Comparison of ENCODE assay signal across 3 cellular contexts in genomic region chr1:1074631-1075147, GRCh38.
TF ChIP-seq lines count a peak whose summit lies in the region.

No MANE protein-coding gene starts in this region.

TF ChIP-seq in SK-N-SH, 30 proteins besides CTCF, POLR2A, EP300 and RAD21:
- TF ChIP-seq SIN3A (IDR thresholded peaks at IDR 0.05; ENCODE audit: borderline replicate concordance, low read depth, low read length): no peak
- no peak; the same call in 1 of the 2 replicates for TF ChIP-seq MXI1 (IDR thresholded peaks at IDR 0.05; ENCODE audit: low read depth, low read length)
- no peak for TF ChIP-seq REST (IDR thresholded peaks at IDR 0.05; ENCODE audit: low read depth, low read length)
- TF ChIP-seq FOXM1 (IDR thresholded peaks at IDR 0.05; ENCODE audit: low read depth): no peak
- TF ChIP-seq FOXJ3 (CRISPR knock-in tag; IDR thresholded peaks at IDR 0.05): no peak
- TF ChIP-seq GABPA (IDR thresholded peaks at IDR 0.05; ENCODE audit: low read depth): no peak
- no peak for TF ChIP-seq ELF1 (IDR thresholded peaks at IDR 0.05)

TF ChIP-seq in SK-N-SH treated with all-trans-retinoic acid at 6 μM for 48 hours, 23 proteins besides CTCF, POLR2A, EP300 and RAD21:
- TF ChIP-seq BACH2 (CRISPR knock-in tag; IDR thresholded peaks at IDR 0.05; ENCODE audit: borderline replicate concordance): no peak
- no peak for TF ChIP-seq SNAI2 (CRISPR knock-in tag; IDR thresholded peaks at IDR 0.05)
- no peak for TF ChIP-seq ZFP3 (CRISPR knock-in tag; IDR thresholded peaks at IDR 0.05)
- no peak for TF ChIP-seq TSHZ2 (CRISPR knock-in tag; IDR thresholded peaks at IDR 0.05)
- TF ChIP-seq POU6F1 (CRISPR knock-in tag; IDR thresholded peaks at IDR 0.05; ENCODE audit: borderline replicate concordance, low read depth): no peak
- TF ChIP-seq OSR1 (CRISPR knock-in tag; IDR thresholded peaks at IDR 0.05): no peak
- TF ChIP-seq CSRNP3 (CRISPR knock-in tag; IDR thresholded peaks at IDR 0.05): no peak
- no peak for TF ChIP-seq RARB (CRISPR knock-in tag; IDR thresholded peaks at IDR 0.05)
- no peak for TF ChIP-seq GLIS3 (CRISPR knock-in tag; IDR thresholded peaks at IDR 0.05)

TF ChIP-seq in HCT116, 20 proteins besides CTCF, POLR2A, EP300 and RAD21:
- no peak for TF ChIP-seq ZFX (IDR thresholded peaks at IDR 0.05)
- no peak for TF ChIP-seq EGR1 (IDR thresholded peaks at IDR 0.05; ENCODE audit: low read depth)
- TF ChIP-seq TCF7L2 (IDR thresholded peaks at IDR 0.05; ENCODE audit: borderline replicate concordance, extremely low read depth, insufficient read depth, insufficient read length): no peak
- TF ChIP-seq YY1 (IDR thresholded peaks at IDR 0.05; ENCODE audit: extremely low read depth, insufficient replicate concordance, low read depth, low read length): no peak
- TF ChIP-seq EZH2 (IDR thresholded peaks at IDR 0.05): no peak
- no peak for TF ChIP-seq JUND (IDR thresholded peaks at IDR 0.05)
- TF ChIP-seq SP1 (IDR thresholded peaks at IDR 0.05; ENCODE audit: low read depth): no peak
- TF ChIP-seq CBX3 (IDR thresholded peaks at IDR 0.05; ENCODE audit: low read depth): no peak
- TF ChIP-seq ATF3 (IDR thresholded peaks at IDR 0.05): no peak
- TF ChIP-seq MAX (IDR thresholded peaks at IDR 0.05): no peak
- no peak for TF ChIP-seq REST (IDR thresholded peaks at IDR 0.05; ENCODE audit: low read depth)
- no peak for TF ChIP-seq SRF (IDR thresholded peaks at IDR 0.05; ENCODE audit: low read depth)
- no peak for TF ChIP-seq FOSL1 (IDR thresholded peaks at IDR 0.05; ENCODE audit: low read depth)
- no peak for TF ChIP-seq SIN3A (IDR thresholded peaks at IDR 0.05; ENCODE audit: low read depth)
- TF ChIP-seq ZBTB33 (IDR thresholded peaks at IDR 0.05; ENCODE audit: extremely low read depth, insufficient replicate concordance, low read length): no peak
- no peak for TF ChIP-seq CEBPB (IDR thresholded peaks at IDR 0.05; ENCODE audit: low read depth)
TF ChIP-seq in HCT116: peak in this region for 0.
